In genomic region chr16:19601083-19601976, GRCh38 we compare ENCODE assay signal across 8 cellular contexts. TPM values are rescaled to one million over a fixed set of nuclear protein-coding genes. Genes with fewer than 3 reads are reported as not detected.
DNase-seq lines count a peak whose midpoint lies in the region; ATAC-seq, FAIRE-seq and TF ChIP-seq lines count a peak whose summit lies in the region.

No MANE protein-coding gene starts in this region.

- BruUV-seq in Calu3 (replicated peaks; lab: Mats Ljungman, UMichigan): no TSS peak

- intact Hi-C loops in Calu3 (cut with micrococcal nuclease; ENCODE audit: unreplicated experiment) (loop anchor here (1.0 to 10.0 kb wide), 3 partner anchors 116 to 783 kb away; partner anchors contain the start of genes IQCK and KNOP1), lower lobe of right lung (cut with DNase I) (no loop called here)

- DNase-seq in Calu3 (peak; percentile 60), HFF-Myc (ENCODE audit: extremely low read depth, low read depth) (no peak), RCC 7860 (ENCODE audit: low spot score) (peak; percentile 7), caudate nucleus (lab: John Stamatoyannopoulos, UW) (peak in 32 of 61 donors; percentile 3 to 64 (median 23)), lower lobe of right lung (no peak), GDM1 (lab: John Stamatoyannopoulos, UW) (no peak)

- FAIRE-seq in RCC 7860 (lab: Jason Lieb, UNC): no peak

- H3K9me3 Mint-ChIP-seq in Calu3 (ENCODE audit: low read depth, unreplicated experiment): peaks cover 6% of the 10 kb centered on the region

- H3K27ac ChIP-seq in caudate nucleus (ENCODE audit: low read depth, low read length) (peak overlapping the region; percentile 47), lower lobe of right lung (no peak overlapping the region)

- H3K36me3 Mint-ChIP-seq in Calu3 (ENCODE audit: insufficient read depth, unreplicated experiment): no peaks in the 10 kb centered on the region

- peak; percentile 64 for TF ChIP-seq CTCF in Calu3 (IDR thresholded peaks at IDR 0.05; ENCODE audit: unreplicated experiment)
- TF ChIP-seq CTCF in HFF-Myc (IDR thresholded peaks at IDR 0.05; ENCODE audit: low read depth, low read length, missing control alignments): peak; percentile 53
- peak; percentile 58 for TF ChIP-seq CTCF in lower lobe of right lung (IDR thresholded peaks at IDR 0.05)

- H3K4me1 ChIP-seq in lower lobe of right lung: no peaks in the 10 kb centered on the region

- no peaks in the 10 kb centered on the region for H3K9me3 ChIP-seq in lower lobe of right lung

- ATAC-seq in lower lobe of right lung (no peak), GM21447 (IDR thresholded peaks at IDR 0.05; ENCODE audit: unreplicated experiment) (no peak), GM18861 (IDR thresholded peaks at IDR 0.05; ENCODE audit: unreplicated experiment) (no peak)

- no peaks in the 10 kb centered on the region for H3K27me3 Mint-ChIP-seq in Calu3 (ENCODE audit: unreplicated experiment)

- H3K4me3 Mint-ChIP-seq in Calu3 (ENCODE audit: low read depth, unreplicated experiment): no peak overlapping the region

- H3K4me3 ChIP-seq in HFF-Myc (replicated peaks; ENCODE audit: low read depth, low read length) (no peak overlapping the region), lower lobe of right lung (no peak overlapping the region)

- no peak overlapping the region for H3K27ac Mint-ChIP-seq in Calu3 (ENCODE audit: unreplicated experiment)

- H3K36me3 ChIP-seq in lower lobe of right lung: peaks cover 81% of the 10 kb centered on the region

- no peaks in the 10 kb centered on the region for H3K27me3 ChIP-seq in lower lobe of right lung (ENCODE audit: low read depth)

- CTCF ChIA-PET in Calu3 (lab: Charles Lee): interaction anchor here (0.7 to 2.5 kb wide), 11 partner anchors 9 to 306 kb away, joined by 3 to 41 read pairs (median 4); partner anchors contain the start of gene GPRC5B

- peaks cover 21% of the 10 kb centered on the region for H3K4me1 Mint-ChIP-seq in Calu3 (ENCODE audit: low read depth, unreplicated experiment)

RNA-seq across cellular contexts. Expression of gene VPS35L, which starts 45.8 kb away (rescaled TPM):
- 14.2 and 25.4 TPM in 2 replicates for total RNA-seq in Calu3 (2022)
- 45.9 TPM for total RNA-seq in lower lobe of right lung

Comparison
In these comparisons a context has a peak if more than half of its experiments do, and no peak if none do; other contexts are left out.
1. DNase-seq: peak in Calu3 (single experiment), RCC 7860 (single experiment) and caudate nucleus (32 of 61); none in HFF-Myc (single experiment), lower lobe of right lung (single experiment) and GDM1 (single experiment).
2. Peak in every context shown above with its lines, with median percentiles within 50 percentile points of each other: CTCF ChIP-seq.